1 cellular context compared by ENCODE assay signal in the genomic region with DNA sequence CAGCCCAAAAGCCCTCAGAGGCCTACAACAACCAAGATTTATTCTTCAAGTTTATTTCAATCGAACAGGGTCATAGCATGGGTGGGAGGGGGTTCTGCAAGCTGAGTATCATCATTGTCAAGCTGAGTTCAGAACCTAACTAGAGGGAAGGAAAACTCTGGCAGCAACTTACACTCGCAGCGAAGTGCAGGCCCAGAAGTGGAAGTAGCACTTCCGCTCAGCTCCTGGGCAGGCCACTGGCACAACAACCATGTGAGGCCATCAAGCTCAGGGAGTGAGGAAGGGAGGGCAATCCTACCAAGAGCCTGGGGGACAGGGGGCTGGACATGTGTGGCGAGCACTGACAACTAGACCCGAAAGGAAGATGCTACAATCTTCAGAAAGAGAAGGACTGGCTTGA.
TF ChIP-seq lines count a peak whose summit lies in the region.

No MANE protein-coding gene starts in this region.

TF ChIP-seq in SK-N-SH, 30 proteins besides CTCF, POLR2A, EP300 and RAD21 (continued from another document):
- TF ChIP-seq, protein P1, sequence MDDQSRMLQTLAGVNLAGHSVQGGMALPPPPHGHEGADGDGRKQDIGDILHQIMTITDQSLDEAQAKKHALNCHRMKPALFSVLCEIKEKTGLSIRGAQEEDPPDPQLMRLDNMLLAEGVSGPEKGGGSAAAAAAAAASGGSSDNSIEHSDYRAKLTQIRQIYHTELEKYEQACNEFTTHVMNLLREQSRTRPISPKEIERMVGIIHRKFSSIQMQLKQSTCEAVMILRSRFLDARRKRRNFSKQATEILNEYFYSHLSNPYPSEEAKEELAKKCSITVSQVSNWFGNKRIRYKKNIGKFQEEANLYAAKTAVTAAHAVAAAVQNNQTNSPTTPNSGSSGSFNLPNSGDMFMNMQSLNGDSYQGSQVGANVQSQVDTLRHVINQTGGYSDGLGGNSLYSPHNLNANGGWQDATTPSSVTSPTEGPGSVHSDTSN (IDR thresholded peaks at IDR 0.05): no peak
- no peak for TF ChIP-seq YY1 (IDR thresholded peaks at IDR 0.05; ENCODE audit: low read depth)
- TF ChIP-seq FOXM1 (IDR thresholded peaks at IDR 0.05; ENCODE audit: low read depth): no peak
- no peak for TF ChIP-seq MXI1 (IDR thresholded peaks at IDR 0.05; ENCODE audit: low read depth, low read length)
